Comparison of ENCODE assay signal across 8 cellular contexts in the genomic region with DNA sequence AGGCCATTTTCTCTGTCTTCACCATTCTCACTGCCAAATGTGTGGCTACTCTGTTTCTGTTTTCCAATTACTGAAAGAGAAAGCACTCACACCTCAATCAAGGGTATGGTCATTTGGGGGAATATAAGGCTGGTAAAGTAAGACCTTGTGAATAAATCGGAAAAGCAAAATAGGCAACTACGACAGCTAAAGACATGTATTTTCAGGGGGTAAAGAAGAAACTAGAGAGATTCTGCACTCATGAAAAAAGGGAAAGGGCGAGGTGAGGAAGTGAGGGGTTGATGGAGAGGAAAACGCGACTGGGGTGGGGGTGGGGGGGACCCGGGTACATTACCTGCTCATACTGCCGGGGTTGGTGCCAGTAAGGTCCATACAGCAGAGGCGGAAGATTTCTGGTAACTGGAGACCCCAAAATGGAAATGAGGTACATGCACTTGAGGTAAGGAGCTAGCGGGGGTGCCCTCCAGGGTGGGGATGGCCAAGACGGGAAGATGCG. TPM values are rescaled to one million over a fixed set of nuclear protein-coding genes. Genes with fewer than 3 reads are reported as not detected.
DNase-seq lines count a peak whose midpoint lies in the region; ATAC-seq and TF ChIP-seq lines count a peak whose summit lies in the region.

No MANE protein-coding gene starts in this region.

- H3K79me1 ChIP-seq in IMR-90 (ENCODE audit: low read depth in 1 of 2, low read length in 2 of 2) = peaks cover 12 to 44% of the 10 kb centered on the region in 2 experiments

- CTCF ChIA-PET in Calu3 (lab: Charles Lee) (interaction anchor here (0.7 to 1.1 kb wide), 3 partner anchors 19 to 401 kb away, joined by 3 to 31 read pairs (median 5); partner anchors contain the start of genes CHD8 and TOX4), IMR-90 (lab: Yijun Ruan, JAX) (interaction anchor here (0.6 to 1.9 kb wide), 2 partner anchors 20 to 111 kb away, joined by 4 to 8 read pairs; partner anchors contain the start of gene CHD8)

- H3K4ac ChIP-seq in IMR-90 (ENCODE audit: low read depth, low read length) = peak overlapping the region; percentile 78

- in situ Hi-C loops in IMR-90 (cut with MboI; ENCODE audit: low sequenced_read_pairs) = no loop called here
- in situ Hi-C loops in G401 (cut with HindIII; ENCODE audit: low sequenced_read_pairs) = no loop called here

- POLR2A ChIA-PET in IMR-90 (lab: Charles Lee; ENCODE audit: unreplicated experiment) = interaction anchor here (0.6 to 1.0 kb wide), 3 partner anchors 12 to 20 kb away, joined by 3 to 4 read pairs (median 3); partner anchors contain the start of gene CHD8

- H3K4me1 Mint-ChIP-seq in Calu3 (ENCODE audit: low read depth, unreplicated experiment) (peaks cover 19% of the 10 kb centered on the region), chondrocyte (ENCODE audit: low read depth) (peaks cover 34% of the 10 kb centered on the region)

- intact Hi-C loops in Calu3 (cut with micrococcal nuclease; ENCODE audit: unreplicated experiment) = no loop called here
- intact Hi-C loops in IMR-90 (cut with micrococcal nuclease) = loop anchor here (1.0 to 2.0 kb wide), 4 partner anchors 20 to 121 kb away; partner anchors contain the start of genes CHD8, RAB2B and TOX4

- H4K8ac ChIP-seq in IMR-90 (ENCODE audit: low read depth in 2 of 2, low read length in 2 of 2) = peak overlapping the region; percentile 66 to 89

- peak overlapping the region; percentile 74 for H2BK5ac ChIP-seq in IMR-90 (ENCODE audit: low read depth, low read length, poor library complexity, severe bottlenecking)

- DNase-seq in Calu3 (no peak), IMR-90 (no peak), chondrocyte (ENCODE audit: low spot score) (no peak), G401 (ENCODE audit: low spot score) (no peak), mucosa of gallbladder (ENCODE audit: low spot score) (no peak)
- no peak for DNase-seq in stimulated activated CD4-positive, alpha-beta T cell treated with anti-CD3 and anti-CD28 coated beads, Interleukin-12 subunit alpha, Interleukin-12 subunit beta, amount 100 ng/mL, for 4 hours

- H3K56ac ChIP-seq in IMR-90 (ENCODE audit: extremely low read depth, insufficient read depth, low read length) = peak overlapping the region; percentile 78

- H4K5ac ChIP-seq in IMR-90 (ENCODE audit: low read depth, low read length) = peak overlapping the region; percentile 88

- no peak for TF ChIP-seq CTCF in Calu3 (IDR thresholded peaks at IDR 0.05; ENCODE audit: unreplicated experiment)
- TF ChIP-seq CTCF in IMR-90 (conservative IDR thresholded peaks at IDR 0.05; ENCODE audit: low read depth, low read length) = no peak
- no peak for TF ChIP-seq CTCF in chondrocyte (IDR thresholded peaks at IDR 0.05)

- H3K9ac ChIP-seq in IMR-90 (ENCODE audit: low read depth, low read length) = peak overlapping the region; percentile 88
- H3K9ac ChIP-seq in muscle layer of colon (ENCODE audit: low read length) = peak overlapping the region; percentile 91

- no peaks in the 10 kb centered on the region for H3K27me3 ChIP-seq in IMR-90 (ENCODE audit: control insufficient read depth, insufficient read depth, low read length)
- H3K27me3 ChIP-seq in muscle layer of colon (ENCODE audit: control insufficient read depth in 1 of 2, insufficient read depth in 2 of 2, low read length in 2 of 2) = no peaks in the 10 kb centered on the region

- no peak overlapping the region for H2BK20ac ChIP-seq in IMR-90 (ENCODE audit: low read depth, low read length)

- H3K27ac ChIP-seq in IMR-90 (ENCODE audit: insufficient read depth, low read length) (peak overlapping the region; percentile 84), muscle layer of colon (ENCODE audit: low read depth, low read length) (peak overlapping the region; percentile 85)

- no peak overlapping the region for H2BK120ac ChIP-seq in IMR-90 (ENCODE audit: low read depth, low read length)

- no peak for TF ChIP-seq POLR2A in IMR-90 (IDR thresholded peaks at IDR 0.05; ENCODE audit: low read depth, low read length)

- peaks cover 9% of the 10 kb centered on the region; the same call in 1 of the 2 replicates for H4K20me1 ChIP-seq in IMR-90 (ENCODE audit: insufficient read depth, low read length)

- no peaks in the 10 kb centered on the region for H3K9me3 Mint-ChIP-seq in Calu3 (ENCODE audit: low read depth, unreplicated experiment)
- H3K9me3 Mint-ChIP-seq in chondrocyte (ENCODE audit: low read depth) = no peaks in the 10 kb centered on the region

- H3K14ac ChIP-seq in IMR-90 (replicated peaks; ENCODE audit: low read depth, low read length) = peak overlapping the region; percentile 92

- no peak overlapping the region; the same call in 1 of the 2 replicates for H3K18ac ChIP-seq in IMR-90 (ENCODE audit: low read depth, low read length)

- H3K4me1 ChIP-seq in IMR-90 (ENCODE audit: control insufficient read depth, insufficient read depth, low read length) (peaks cover 5% of the 10 kb centered on the region), muscle layer of colon (ENCODE audit: insufficient read depth, low read length) (peaks cover 23% of the 10 kb centered on the region)

- ATAC-seq in IMR-90 (ENCODE audit: low read depth) (peak; percentile 39), HG03097 (IDR thresholded peaks at IDR 0.05; ENCODE audit: low FRiP score, unreplicated experiment) (no peak)

- H3K23ac ChIP-seq in IMR-90 (ENCODE audit: low read depth, low read length) = peak overlapping the region; percentile 94

- peak overlapping the region; percentile 100 for H3K4me2 ChIP-seq in IMR-90 (ENCODE audit: low read depth, low read length)

- no peak for TF ChIP-seq RAD21 in IMR-90 (IDR thresholded peaks at IDR 0.05; ENCODE audit: low read length)

- H3K36me3 ChIP-seq in IMR-90 (ENCODE audit: control insufficient read depth, insufficient read depth, low read length) = peaks cover under 1% of the 10 kb centered on the region; the same call in 1 of the 2 replicates
- peaks cover 2% of the 10 kb centered on the region for H3K36me3 ChIP-seq in muscle layer of colon (ENCODE audit: insufficient read depth, low read length)

- BruUV-seq in Calu3 (replicated peaks; lab: Mats Ljungman, UMichigan) = no TSS peak
- BruUV-seq in IMR-90 (replicated peaks; lab: Mats Ljungman, UMichigan) = no TSS peak

- peak overlapping the region; percentile 92 for H2AK9ac ChIP-seq in IMR-90 (replicated peaks; ENCODE audit: low read depth, low read length, poor library complexity)

- H2AK5ac ChIP-seq in IMR-90 (ENCODE audit: low read depth, low read length) = peak overlapping the region; percentile 64; the same call in 1 of the 2 replicates

- H3K9me1 ChIP-seq in IMR-90 (ENCODE audit: insufficient read depth, low read length) = peaks cover 3% of the 10 kb centered on the region; the same call in 1 of the 2 replicates

- peak overlapping the region; percentile 92 for H2AFZ ChIP-seq in IMR-90 (replicated peaks; ENCODE audit: low read length, poor library complexity)

- peak overlapping the region; percentile 46 for H4K91ac ChIP-seq in IMR-90 (ENCODE audit: insufficient read depth, low read depth, low read length)

- H3K4me3 Mint-ChIP-seq in Calu3 (ENCODE audit: low read depth, unreplicated experiment) = peak overlapping the region; percentile 82
- H3K4me3 Mint-ChIP-seq in chondrocyte (ENCODE audit: unreplicated experiment) = peak overlapping the region; percentile 81

- no peaks in the 10 kb centered on the region for H3K9me3 ChIP-seq in IMR-90 (ENCODE audit: control insufficient read depth, insufficient read depth, low read length)
- no peaks in the 10 kb centered on the region for H3K9me3 ChIP-seq in muscle layer of colon (ENCODE audit: low read length)

- 0 out of 3 replicates have a peak overlapping the region, but pooled peaks have one; percentile 14 for H2BK15ac ChIP-seq in IMR-90 (ENCODE audit: low read depth, low read length)

- 0% methylated on average over 2 of the region's 11 CpGs; no CpG with 5 or more reads in 1 of the 2 experiments for WGBS in IMR-90 (ENCODE audit: extremely low coverage in 2 of 2, insufficient read length in 1 of 2), 2 experiments

- H3K36me3 Mint-ChIP-seq in Calu3 (ENCODE audit: insufficient read depth, unreplicated experiment) = peaks cover 28% of the 10 kb centered on the region
- no peaks in the 10 kb centered on the region for H3K36me3 Mint-ChIP-seq in chondrocyte (ENCODE audit: low read depth)

- H3K27me3 Mint-ChIP-seq in Calu3 (ENCODE audit: unreplicated experiment) (no peaks in the 10 kb centered on the region), chondrocyte (ENCODE audit: low read depth) (no peaks in the 10 kb centered on the region)

- H3K4me3 ChIP-seq in IMR-90 (ENCODE audit: insufficient read depth, low read depth, low read length) (peak overlapping the region; percentile 90), muscle layer of colon (ENCODE audit: low read depth in 1 of 2, low read length in 2 of 2) (peak overlapping the region; percentile 80 to 87)

- peak overlapping the region; percentile 79 for H3K27ac Mint-ChIP-seq in Calu3 (ENCODE audit: unreplicated experiment)
- peak overlapping the region; percentile 96 for H3K27ac Mint-ChIP-seq in chondrocyte (ENCODE audit: unreplicated experiment)

- dilution Hi-C loops in IMR-90 (cut with HindIII; ENCODE audit: low sequenced_read_pairs, unreplicated experiment) = no loop called here

RNA-seq across cellular contexts. Expression of gene CHD8, which starts 19.3 kb away (rescaled TPM):
- total RNA-seq in Calu3 (2022) = 93.1 and 100 TPM in 2 replicates
- total RNA-seq in IMR-90 (2012; rRNA removed) = 55.0 and 58.9 TPM in 2 replicates
- polyA plus RNA-seq in IMR-90 (2012; rRNA removed) = 32.1 and 32.4 TPM in 2 replicates
- polyA plus RNA-seq in IMR-90 (2012; cell fraction: cytosol; rRNA removed) = 14.0 and 14.9 TPM in 2 replicates
- 84.8 and 93.3 TPM in 2 replicates for polyA plus RNA-seq in IMR-90 (2012; cell fraction: nucleus; rRNA removed; ENCODE audit: low replicate concordance)
- total RNA-seq in chondrocyte = 69.7 to 86.2 TPM (median 69.8 TPM) in 3 replicates
- total RNA-seq in G401 (2014; rRNA removed; shearing (Covaris generic)) = 54.4 and 65.0 TPM in 2 replicates
- total RNA-seq in mucosa of gallbladder = 75.9 TPM

RNA-seq across cellular contexts. Expression of gene RAB2B, which starts 40.1 kb away (rescaled TPM):
- 25.2 and 25.4 TPM in 2 replicates for total RNA-seq in Calu3 (2022)
- total RNA-seq in IMR-90 (2012; rRNA removed) = 25.0 and 26.2 TPM in 2 replicates
- polyA plus RNA-seq in IMR-90 (2012; rRNA removed) = 13.7 and 17.1 TPM in 2 replicates
- polyA plus RNA-seq in IMR-90 (2012; cell fraction: cytosol; rRNA removed) = 4.8 TPM in 2 replicates
- 4.2 and 20.8 TPM in 2 replicates for polyA plus RNA-seq in IMR-90 (2012; cell fraction: nucleus; rRNA removed; ENCODE audit: low replicate concordance)
- total RNA-seq in chondrocyte = 38.1 to 44.4 TPM (median 39.7 TPM) in 3 replicates
- 9.0 and 13.4 TPM in 2 replicates for total RNA-seq in G401 (2014; rRNA removed; shearing (Covaris generic))
- total RNA-seq in mucosa of gallbladder = 20.6 TPM

RNA-seq across cellular contexts. Expression of gene TOX4, which starts 40.4 kb away (rescaled TPM):
- total RNA-seq in Calu3 (2022) (77.4 and 78.0 TPM in 2 replicates), IMR-90 (2012; rRNA removed) (26.7 and 31.7 TPM in 2 replicates), chondrocyte (61.7 to 71.8 TPM (median 62.2 TPM) in 3 replicates), mucosa of gallbladder (66.7 TPM)
- polyA plus RNA-seq in IMR-90 (2012; rRNA removed) = 56.6 and 71.8 TPM in 2 replicates
- 16.9 and 26.5 TPM in 2 replicates for polyA plus RNA-seq in IMR-90 (2012; cell fraction: cytosol; rRNA removed)
- polyA plus RNA-seq in IMR-90 (2012; cell fraction: nucleus; rRNA removed; ENCODE audit: low replicate concordance) = 52.6 and 68.4 TPM in 2 replicates
- 45.6 and 56.6 TPM in 2 replicates for total RNA-seq in G401 (2014; rRNA removed; shearing (Covaris generic))

RNA-seq across cellular contexts. Expression of gene SUPT16H, which starts 52.8 kb away (rescaled TPM):
- total RNA-seq in Calu3 (2022) = 81.9 and 89.0 TPM in 2 replicates
- 103 and 134 TPM in 2 replicates for total RNA-seq in IMR-90 (2012; rRNA removed)
- polyA plus RNA-seq in IMR-90 (2012; rRNA removed) = 38.5 and 50.6 TPM in 2 replicates
- polyA plus RNA-seq in IMR-90 (2012; cell fraction: cytosol; rRNA removed) = 11.2 and 13.8 TPM in 2 replicates
- 8.0 and 42.0 TPM in 2 replicates for polyA plus RNA-seq in IMR-90 (2012; cell fraction: nucleus; rRNA removed; ENCODE audit: low replicate concordance)
- total RNA-seq in chondrocyte = 55.8 to 77.2 TPM (median 57.7 TPM) in 3 replicates
- 70.3 and 87.7 TPM in 2 replicates for total RNA-seq in G401 (2014; rRNA removed; shearing (Covaris generic))
- 46.8 TPM for total RNA-seq in mucosa of gallbladder
